Comparison of ENCODE assay signal across 2 cellular contexts in the genomic region with DNA sequence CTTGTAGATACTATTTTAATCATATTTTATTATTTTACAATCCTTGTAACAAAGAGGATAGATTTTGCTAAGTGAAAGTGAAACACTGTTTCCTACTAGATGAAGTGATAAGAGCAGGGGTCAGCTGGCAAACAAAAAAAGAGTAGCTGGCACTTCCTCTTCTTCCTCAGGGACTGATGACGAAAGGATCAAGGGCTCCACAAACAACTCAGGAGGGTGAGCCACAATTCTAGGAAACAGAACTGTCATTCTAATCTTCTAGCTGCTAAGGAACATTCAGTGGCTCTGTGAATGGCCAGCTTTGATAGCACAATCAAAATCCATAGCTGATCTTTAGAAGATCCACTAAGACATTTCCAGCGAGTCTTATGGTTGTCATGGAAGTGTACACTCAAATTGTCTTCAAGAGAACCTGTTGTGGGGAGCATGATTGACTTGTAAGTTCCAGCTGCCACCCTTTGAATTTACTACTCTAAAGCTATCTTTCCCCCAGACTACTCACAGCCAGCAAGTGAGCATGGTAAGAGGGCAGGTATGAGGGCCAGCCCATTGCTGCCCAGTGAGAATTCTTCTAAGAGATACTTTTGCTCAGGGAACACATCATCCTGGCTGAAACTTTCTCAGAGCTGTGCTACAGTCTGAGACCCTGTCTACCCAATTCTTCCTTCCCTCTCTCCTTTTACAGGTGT.
TF ChIP-seq lines count a peak whose summit lies in the region.

No MANE protein-coding gene starts in this region.

TF ChIP-seq in liver, 16 proteins besides CTCF, POLR2A, EP300 and RAD21 (continued from another document):
- TF ChIP-seq, protein P1, sequence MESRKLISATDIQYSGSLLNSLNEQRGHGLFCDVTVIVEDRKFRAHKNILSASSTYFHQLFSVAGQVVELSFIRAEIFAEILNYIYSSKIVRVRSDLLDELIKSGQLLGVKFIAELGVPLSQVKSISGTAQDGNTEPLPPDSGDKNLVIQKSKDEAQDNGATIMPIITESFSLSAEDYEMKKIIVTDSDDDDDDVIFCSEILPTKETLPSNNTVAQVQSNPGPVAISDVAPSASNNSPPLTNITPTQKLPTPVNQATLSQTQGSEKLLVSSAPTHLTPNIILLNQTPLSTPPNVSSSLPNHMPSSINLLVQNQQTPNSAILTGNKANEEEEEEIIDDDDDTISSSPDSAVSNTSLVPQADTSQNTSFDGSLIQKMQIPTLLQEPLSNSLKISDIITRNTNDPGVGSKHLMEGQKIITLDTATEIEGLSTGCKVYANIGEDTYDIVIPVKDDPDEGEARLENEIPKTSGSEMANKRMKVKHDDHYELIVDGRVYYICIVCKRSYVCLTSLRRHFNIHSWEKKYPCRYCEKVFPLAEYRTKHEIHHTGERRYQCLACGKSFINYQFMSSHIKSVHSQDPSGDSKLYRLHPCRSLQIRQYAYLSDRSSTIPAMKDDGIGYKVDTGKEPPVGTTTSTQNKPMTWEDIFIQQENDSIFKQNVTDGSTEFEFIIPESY (IDR thresholded peaks at IDR 0.05): no peak
- TF ChIP-seq HNF4A (conservative IDR thresholded peaks at IDR 0.05) (peak in 1 of 2 donors; percentile 13), TAF1 (conservative IDR thresholded peaks at IDR 0.05) (no peak), SP1 (IDR thresholded peaks at IDR 0.05) (peak; percentile 24), EGR1 (IDR thresholded peaks at IDR 0.05; ENCODE audit: low read depth in 2 of 2) (no peak), FOXA2 (IDR thresholded peaks at IDR 0.05) (no peak), RXRA (IDR thresholded peaks at IDR 0.05) (no peak), YY1 (IDR thresholded peaks at IDR 0.05) (no peak), NR2F2 (IDR thresholded peaks at IDR 0.05) (peak; percentile 35), HNF4G (IDR thresholded peaks at IDR 0.05) (no peak), GABPA (IDR thresholded peaks at IDR 0.05 in 1 of 2, conservative IDR thresholded peaks at IDR 0.05 in 1 of 2) (no peak)
- TF ChIP-seq, protein P2, sequence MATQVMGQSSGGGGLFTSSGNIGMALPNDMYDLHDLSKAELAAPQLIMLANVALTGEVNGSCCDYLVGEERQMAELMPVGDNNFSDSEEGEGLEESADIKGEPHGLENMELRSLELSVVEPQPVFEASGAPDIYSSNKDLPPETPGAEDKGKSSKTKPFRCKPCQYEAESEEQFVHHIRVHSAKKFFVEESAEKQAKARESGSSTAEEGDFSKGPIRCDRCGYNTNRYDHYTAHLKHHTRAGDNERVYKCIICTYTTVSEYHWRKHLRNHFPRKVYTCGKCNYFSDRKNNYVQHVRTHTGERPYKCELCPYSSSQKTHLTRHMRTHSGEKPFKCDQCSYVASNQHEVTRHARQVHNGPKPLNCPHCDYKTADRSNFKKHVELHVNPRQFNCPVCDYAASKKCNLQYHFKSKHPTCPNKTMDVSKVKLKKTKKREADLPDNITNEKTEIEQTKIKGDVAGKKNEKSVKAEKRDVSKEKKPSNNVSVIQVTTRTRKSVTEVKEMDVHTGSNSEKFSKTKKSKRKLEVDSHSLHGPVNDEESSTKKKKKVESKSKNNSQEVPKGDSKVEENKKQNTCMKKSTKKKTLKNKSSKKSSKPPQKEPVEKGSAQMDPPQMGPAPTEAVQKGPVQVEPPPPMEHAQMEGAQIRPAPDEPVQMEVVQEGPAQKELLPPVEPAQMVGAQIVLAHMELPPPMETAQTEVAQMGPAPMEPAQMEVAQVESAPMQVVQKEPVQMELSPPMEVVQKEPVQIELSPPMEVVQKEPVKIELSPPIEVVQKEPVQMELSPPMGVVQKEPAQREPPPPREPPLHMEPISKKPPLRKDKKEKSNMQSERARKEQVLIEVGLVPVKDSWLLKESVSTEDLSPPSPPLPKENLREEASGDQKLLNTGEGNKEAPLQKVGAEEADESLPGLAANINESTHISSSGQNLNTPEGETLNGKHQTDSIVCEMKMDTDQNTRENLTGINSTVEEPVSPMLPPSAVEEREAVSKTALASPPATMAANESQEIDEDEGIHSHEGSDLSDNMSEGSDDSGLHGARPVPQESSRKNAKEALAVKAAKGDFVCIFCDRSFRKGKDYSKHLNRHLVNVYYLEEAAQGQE (IDR thresholded peaks at IDR 0.05): no peak
- TF ChIP-seq, protein P3, sequence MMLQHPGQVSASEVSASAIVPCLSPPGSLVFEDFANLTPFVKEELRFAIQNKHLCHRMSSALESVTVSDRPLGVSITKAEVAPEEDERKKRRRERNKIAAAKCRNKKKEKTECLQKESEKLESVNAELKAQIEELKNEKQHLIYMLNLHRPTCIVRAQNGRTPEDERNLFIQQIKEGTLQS (IDR thresholded peaks at IDR 0.05): peak; percentile 57
- TF ChIP-seq, protein P4, sequence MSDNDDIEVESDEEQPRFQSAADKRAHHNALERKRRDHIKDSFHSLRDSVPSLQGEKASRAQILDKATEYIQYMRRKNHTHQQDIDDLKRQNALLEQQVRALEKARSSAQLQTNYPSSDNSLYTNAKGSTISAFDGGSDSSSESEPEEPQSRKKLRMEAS (IDR thresholded peaks at IDR 0.05): no peak

TF ChIP-seq in HepG2, 621 proteins besides CTCF, POLR2A, EP300 and RAD21 (continued from another document):
- TF ChIP-seq ZBTB20 (CRISPR knock-in tag; IDR thresholded peaks at IDR 0.05; ENCODE audit: borderline replicate concordance, low read depth) (no peak), SPEN (CRISPR knock-in tag; IDR thresholded peaks at IDR 0.05; ENCODE audit: low read depth) (no peak), ZNF83 (CRISPR knock-in tag; IDR thresholded peaks at IDR 0.05; ENCODE audit: borderline replicate concordance) (no peak), KDM5A (IDR thresholded peaks at IDR 0.05; ENCODE audit: borderline replicate concordance, low read length) (no peak), FOXM1 (CRISPR knock-in tag; IDR thresholded peaks at IDR 0.05) (no peak), TARDBP (CRISPR knock-in tag; IDR thresholded peaks at IDR 0.05) (no peak), MATR3 (CRISPR knock-in tag; IDR thresholded peaks at IDR 0.05) (no peak), THAP11 (CRISPR knock-in tag; IDR thresholded peaks at IDR 0.05) (no peak), ZNF619 (CRISPR knock-in tag; IDR thresholded peaks at IDR 0.05) (no peak)
- TF ChIP-seq, protein P5, sequence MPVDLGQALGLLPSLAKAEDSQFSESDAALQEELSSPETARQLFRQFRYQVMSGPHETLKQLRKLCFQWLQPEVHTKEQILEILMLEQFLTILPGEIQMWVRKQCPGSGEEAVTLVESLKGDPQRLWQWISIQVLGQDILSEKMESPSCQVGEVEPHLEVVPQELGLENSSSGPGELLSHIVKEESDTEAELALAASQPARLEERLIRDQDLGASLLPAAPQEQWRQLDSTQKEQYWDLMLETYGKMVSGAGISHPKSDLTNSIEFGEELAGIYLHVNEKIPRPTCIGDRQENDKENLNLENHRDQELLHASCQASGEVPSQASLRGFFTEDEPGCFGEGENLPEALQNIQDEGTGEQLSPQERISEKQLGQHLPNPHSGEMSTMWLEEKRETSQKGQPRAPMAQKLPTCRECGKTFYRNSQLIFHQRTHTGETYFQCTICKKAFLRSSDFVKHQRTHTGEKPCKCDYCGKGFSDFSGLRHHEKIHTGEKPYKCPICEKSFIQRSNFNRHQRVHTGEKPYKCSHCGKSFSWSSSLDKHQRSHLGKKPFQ (CRISPR knock-in tag; IDR thresholded peaks at IDR 0.05; ENCODE audit: insufficient replicate concordance): no peak
- TF ChIP-seq, protein P6, sequence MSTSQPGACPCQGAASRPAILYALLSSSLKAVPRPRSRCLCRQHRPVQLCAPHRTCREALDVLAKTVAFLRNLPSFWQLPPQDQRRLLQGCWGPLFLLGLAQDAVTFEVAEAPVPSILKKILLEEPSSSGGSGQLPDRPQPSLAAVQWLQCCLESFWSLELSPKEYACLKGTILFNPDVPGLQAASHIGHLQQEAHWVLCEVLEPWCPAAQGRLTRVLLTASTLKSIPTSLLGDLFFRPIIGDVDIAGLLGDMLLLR (CRISPR knock-in tag; IDR thresholded peaks at IDR 0.05): no peak
TF ChIP-seq in HepG2: peak in this region for 0.
